Comparison of ENCODE assay signal across 1 cellular context in the genomic region with DNA sequence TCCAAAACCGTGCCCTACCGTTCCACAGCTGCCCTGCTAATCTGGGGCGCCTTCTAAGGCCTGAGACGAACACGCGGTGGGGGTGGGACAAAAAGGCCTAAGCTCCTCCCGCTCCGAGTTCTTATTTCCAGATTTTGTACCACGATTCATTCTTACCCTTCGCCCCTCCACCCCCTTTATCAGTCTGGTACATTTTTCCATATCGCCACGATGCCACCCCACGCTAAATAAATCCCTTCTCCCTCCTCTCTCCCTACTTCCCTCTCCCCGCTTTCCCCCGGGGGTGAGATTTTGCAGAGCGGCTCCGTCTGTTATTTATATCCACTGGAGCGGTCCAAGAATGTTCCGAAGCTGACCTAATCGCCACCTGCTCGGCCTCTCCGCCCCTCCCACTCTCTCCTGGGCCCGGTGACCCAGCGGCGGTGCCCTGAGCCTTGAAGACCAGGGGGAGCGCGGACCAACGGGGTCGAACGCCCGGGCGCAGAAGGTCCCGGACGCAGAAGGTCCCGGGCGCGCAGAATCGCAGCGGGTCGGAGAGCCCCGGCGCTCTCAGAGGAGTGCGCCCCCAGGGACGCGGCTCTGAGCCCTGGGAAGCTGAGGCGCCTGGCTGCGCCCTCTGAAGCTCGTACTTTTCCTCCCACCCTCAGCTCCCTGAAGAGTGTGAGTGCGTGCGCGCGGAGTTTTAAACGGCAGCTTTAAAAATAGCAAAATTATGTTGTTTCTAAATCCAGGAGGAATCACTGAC.
A peak's percentile ranks its signal among the peaks of the same experiment; 100 is the strongest.
TF ChIP-seq lines count a peak whose summit lies in the region.

No MANE protein-coding gene starts in this region.

TF ChIP-seq in HepG2, 621 proteins besides CTCF, POLR2A, EP300 and RAD21 (continued from another document and continues in another):
- TF ChIP-seq, protein P1, sequence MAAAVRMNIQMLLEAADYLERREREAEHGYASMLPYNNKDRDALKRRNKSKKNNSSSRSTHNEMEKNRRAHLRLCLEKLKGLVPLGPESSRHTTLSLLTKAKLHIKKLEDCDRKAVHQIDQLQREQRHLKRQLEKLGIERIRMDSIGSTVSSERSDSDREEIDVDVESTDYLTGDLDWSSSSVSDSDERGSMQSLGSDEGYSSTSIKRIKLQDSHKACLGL (CRISPR knock-in tag; IDR thresholded peaks at IDR 0.05): no peak; the same call in 1 of the 2 replicates
- no peak for TF ChIP-seq NFE2L1 (CRISPR knock-in tag; IDR thresholded peaks at IDR 0.05; ENCODE audit: borderline replicate concordance)
- no peak for TF ChIP-seq ZNF138 (CRISPR knock-in tag; IDR thresholded peaks at IDR 0.05; ENCODE audit: low read depth)
- TF ChIP-seq ZNF770 (CRISPR knock-in tag; IDR thresholded peaks at IDR 0.05): no peak
- TF ChIP-seq SETDB1 (CRISPR knock-in tag; IDR thresholded peaks at IDR 0.05; ENCODE audit: borderline replicate concordance): no peak
- TF ChIP-seq SCMH1 (CRISPR knock-in tag; IDR thresholded peaks at IDR 0.05; ENCODE audit: borderline replicate concordance): no peak
- TF ChIP-seq, protein P2, sequence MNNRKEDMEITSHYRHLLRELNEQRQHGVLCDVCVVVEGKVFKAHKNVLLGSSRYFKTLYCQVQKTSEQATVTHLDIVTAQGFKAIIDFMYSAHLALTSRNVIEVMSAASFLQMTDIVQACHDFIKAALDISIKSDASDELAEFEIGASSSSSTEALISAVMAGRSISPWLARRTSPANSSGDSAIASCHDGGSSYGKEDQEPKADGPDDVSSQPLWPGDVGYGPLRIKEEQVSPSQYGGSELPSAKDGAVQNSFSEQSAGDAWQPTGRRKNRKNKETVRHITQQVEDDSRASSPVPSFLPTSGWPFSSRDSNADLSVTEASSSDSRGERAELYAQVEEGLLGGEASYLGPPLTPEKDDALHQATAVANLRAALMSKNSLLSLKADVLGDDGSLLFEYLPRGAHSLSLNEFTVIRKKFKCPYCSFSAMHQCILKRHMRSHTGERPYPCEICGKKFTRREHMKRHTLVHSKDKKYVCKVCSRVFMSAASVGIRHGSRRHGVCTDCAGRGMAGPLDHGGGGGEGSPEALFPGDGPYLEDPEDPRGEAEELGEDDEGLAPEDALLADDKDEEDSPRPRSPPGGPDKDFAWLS (CRISPR knock-in tag; IDR thresholded peaks at IDR 0.05; ENCODE audit: borderline replicate concordance): no peak
- no peak for TF ChIP-seq MEF2D (CRISPR knock-in tag; IDR thresholded peaks at IDR 0.05)
- 0 out of 2 replicates have a peak, but pooled peaks have one; percentile 19 for TF ChIP-seq ZSCAN21 (CRISPR knock-in tag; IDR thresholded peaks at IDR 0.05; ENCODE audit: borderline replicate concordance)
- TF ChIP-seq ZNF775 (CRISPR knock-in tag; IDR thresholded peaks at IDR 0.05; ENCODE audit: borderline replicate concordance): no peak
- no peak for TF ChIP-seq ZNF292 (CRISPR knock-in tag; IDR thresholded peaks at IDR 0.05; ENCODE audit: borderline replicate concordance, low read depth)
- no peak for TF ChIP-seq THAP11 (CRISPR knock-in tag; IDR thresholded peaks at IDR 0.05)
- no peak for TF ChIP-seq CBX1 (IDR thresholded peaks at IDR 0.05; ENCODE audit: low read depth)
- no peak for TF ChIP-seq ZFP90 (CRISPR knock-in tag; IDR thresholded peaks at IDR 0.05; ENCODE audit: borderline replicate concordance)
- no peak for TF ChIP-seq U2AF1 (optimal IDR thresholded peaks at IDR 0.05; ENCODE audit: low read depth, low read length)
- no peak for TF ChIP-seq CSRNP1 (CRISPR knock-in tag; IDR thresholded peaks at IDR 0.05)
- TF ChIP-seq RNF2 (conservative IDR thresholded peaks at IDR 0.05; ENCODE audit: low read depth): no peak
- no peak for TF ChIP-seq GABPA (IDR thresholded peaks at IDR 0.05; ENCODE audit: low read depth, low read length)
- no peak for TF ChIP-seq GABPA (CRISPR knock-in tag; IDR thresholded peaks at IDR 0.05; ENCODE audit: low read depth)
- no peak for TF ChIP-seq GZF1 (CRISPR knock-in tag; IDR thresholded peaks at IDR 0.05)
- TF ChIP-seq ZNF883 (CRISPR knock-in tag; IDR thresholded peaks at IDR 0.05; ENCODE audit: not compliant biosample characterization): no peak
- TF ChIP-seq ZNF207 (IDR thresholded peaks at IDR 0.05; ENCODE audit: borderline replicate concordance): no peak
- TF ChIP-seq, protein P3, sequence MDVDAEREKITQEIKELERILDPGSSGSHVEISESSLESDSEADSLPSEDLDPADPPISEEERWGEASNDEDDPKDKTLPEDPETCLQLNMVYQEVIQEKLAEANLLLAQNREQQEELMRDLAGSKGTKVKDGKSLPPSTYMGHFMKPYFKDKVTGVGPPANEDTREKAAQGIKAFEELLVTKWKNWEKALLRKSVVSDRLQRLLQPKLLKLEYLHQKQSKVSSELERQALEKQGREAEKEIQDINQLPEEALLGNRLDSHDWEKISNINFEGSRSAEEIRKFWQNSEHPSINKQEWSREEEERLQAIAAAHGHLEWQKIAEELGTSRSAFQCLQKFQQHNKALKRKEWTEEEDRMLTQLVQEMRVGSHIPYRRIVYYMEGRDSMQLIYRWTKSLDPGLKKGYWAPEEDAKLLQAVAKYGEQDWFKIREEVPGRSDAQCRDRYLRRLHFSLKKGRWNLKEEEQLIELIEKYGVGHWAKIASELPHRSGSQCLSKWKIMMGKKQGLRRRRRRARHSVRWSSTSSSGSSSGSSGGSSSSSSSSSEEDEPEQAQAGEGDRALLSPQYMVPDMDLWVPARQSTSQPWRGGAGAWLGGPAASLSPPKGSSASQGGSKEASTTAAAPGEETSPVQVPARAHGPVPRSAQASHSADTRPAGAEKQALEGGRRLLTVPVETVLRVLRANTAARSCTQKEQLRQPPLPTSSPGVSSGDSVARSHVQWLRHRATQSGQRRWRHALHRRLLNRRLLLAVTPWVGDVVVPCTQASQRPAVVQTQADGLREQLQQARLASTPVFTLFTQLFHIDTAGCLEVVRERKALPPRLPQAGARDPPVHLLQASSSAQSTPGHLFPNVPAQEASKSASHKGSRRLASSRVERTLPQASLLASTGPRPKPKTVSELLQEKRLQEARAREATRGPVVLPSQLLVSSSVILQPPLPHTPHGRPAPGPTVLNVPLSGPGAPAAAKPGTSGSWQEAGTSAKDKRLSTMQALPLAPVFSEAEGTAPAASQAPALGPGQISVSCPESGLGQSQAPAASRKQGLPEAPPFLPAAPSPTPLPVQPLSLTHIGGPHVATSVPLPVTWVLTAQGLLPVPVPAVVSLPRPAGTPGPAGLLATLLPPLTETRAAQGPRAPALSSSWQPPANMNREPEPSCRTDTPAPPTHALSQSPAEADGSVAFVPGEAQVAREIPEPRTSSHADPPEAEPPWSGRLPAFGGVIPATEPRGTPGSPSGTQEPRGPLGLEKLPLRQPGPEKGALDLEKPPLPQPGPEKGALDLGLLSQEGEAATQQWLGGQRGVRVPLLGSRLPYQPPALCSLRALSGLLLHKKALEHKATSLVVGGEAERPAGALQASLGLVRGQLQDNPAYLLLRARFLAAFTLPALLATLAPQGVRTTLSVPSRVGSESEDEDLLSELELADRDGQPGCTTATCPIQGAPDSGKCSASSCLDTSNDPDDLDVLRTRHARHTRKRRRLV (CRISPR knock-in tag; IDR thresholded peaks at IDR 0.05): no peak
- no peak for TF ChIP-seq ZNF282 (IDR thresholded peaks at IDR 0.05; ENCODE audit: partially characterized antibody)
- 0 out of 2 replicates have a peak, but pooled peaks have one; percentile 17 for TF ChIP-seq NFKB2 (CRISPR knock-in tag; IDR thresholded peaks at IDR 0.05; ENCODE audit: borderline replicate concordance)
- TF ChIP-seq ZFAT (CRISPR knock-in tag; conservative IDR thresholded peaks at IDR 0.05): no peak
- no peak; the same call in 1 of the 2 replicates for TF ChIP-seq SIN3A (IDR thresholded peaks at IDR 0.05; ENCODE audit: borderline replicate concordance, low read depth, low read length)
- TF ChIP-seq, protein P4, sequence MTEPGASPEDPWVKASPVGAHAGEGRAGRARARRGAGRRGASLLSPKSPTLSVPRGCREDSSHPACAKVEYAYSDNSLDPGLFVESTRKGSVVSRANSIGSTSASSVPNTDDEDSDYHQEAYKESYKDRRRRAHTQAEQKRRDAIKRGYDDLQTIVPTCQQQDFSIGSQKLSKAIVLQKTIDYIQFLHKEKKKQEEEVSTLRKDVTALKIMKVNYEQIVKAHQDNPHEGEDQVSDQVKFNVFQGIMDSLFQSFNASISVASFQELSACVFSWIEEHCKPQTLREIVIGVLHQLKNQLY (CRISPR knock-in tag; IDR thresholded peaks at IDR 0.05): no peak
- no peak; the same call in 1 of the 2 replicates for TF ChIP-seq BRF2 (CRISPR knock-in tag; IDR thresholded peaks at IDR 0.05)
- TF ChIP-seq MEIS1 (CRISPR knock-in tag; IDR thresholded peaks at IDR 0.05; ENCODE audit: borderline replicate concordance): no peak
- peak; percentile 37; the same call in 1 of the 2 replicates for TF ChIP-seq ZBTB2 (CRISPR knock-in tag; IDR thresholded peaks at IDR 0.05; ENCODE audit: low read depth)
- TF ChIP-seq ZNF674 (CRISPR knock-in tag; IDR thresholded peaks at IDR 0.05; ENCODE audit: low read depth): no peak; the same call in 1 of the 2 replicates
- no peak for TF ChIP-seq KAT2B (IDR thresholded peaks at IDR 0.05; ENCODE audit: borderline replicate concordance, low read depth, low read length)
- TF ChIP-seq MZF1 (CRISPR knock-in tag; IDR thresholded peaks at IDR 0.05; ENCODE audit: borderline replicate concordance): no peak
- TF ChIP-seq ZNF44 (CRISPR knock-in tag; IDR thresholded peaks at IDR 0.05): no peak
- TF ChIP-seq FOSL2 (CRISPR knock-in tag; IDR thresholded peaks at IDR 0.05): no peak; the same call in 1 of the 2 replicates
- TF ChIP-seq ZNF350 (CRISPR knock-in tag; IDR thresholded peaks at IDR 0.05; ENCODE audit: borderline replicate concordance, low read depth): no peak; the same call in 1 of the 2 replicates
- TF ChIP-seq ZFYVE20 (CRISPR knock-in tag; IDR thresholded peaks at IDR 0.05; ENCODE audit: borderline replicate concordance, low read depth): no peak
- TF ChIP-seq ZNF362 (CRISPR knock-in tag; IDR thresholded peaks at IDR 0.05; ENCODE audit: borderline replicate concordance): no peak
- no peak for TF ChIP-seq ZNF670 (CRISPR knock-in tag; IDR thresholded peaks at IDR 0.05; ENCODE audit: borderline replicate concordance)
- TF ChIP-seq ZBTB34 (CRISPR knock-in tag; IDR thresholded peaks at IDR 0.05): no peak
- no peak for TF ChIP-seq SIX1 (CRISPR knock-in tag; IDR thresholded peaks at IDR 0.05; ENCODE audit: borderline replicate concordance)
- TF ChIP-seq TOPORS (CRISPR knock-in tag; IDR thresholded peaks at IDR 0.05): no peak
- no peak for TF ChIP-seq ZNF124 (CRISPR knock-in tag; IDR thresholded peaks at IDR 0.05)
